In genomic region chrX:5390376-5390775, GRCh38 we compare ENCODE assay signal across 25 cellular contexts.
"Had no signal": no experiment of that assay in that cellular context is flagged by ENCODE, and none has a peak within 500 bp of the region (broad histone marks: within the 10 kb centered on the region; RNA-seq: fewer than 3 reads in every experiment).

No MANE protein-coding gene starts in this region.

- H3K4me2 ChIP-seq: hepatocyte had no signal

- H3K36me3 ChIP-seq: colonic mucosa, esophagus muscularis mucosa, esophagus squamous epithelium, gastrocnemius medialis, gastroesophageal sphincter, heart left ventricle, heart right ventricle had no signal

- H3K9me3 ChIP-seq: colonic mucosa, esophagus squamous epithelium, gastrocnemius medialis, gastroesophageal sphincter had no signal

- H2AFZ ChIP-seq: hepatocyte had no signal

- H3K27ac ChIP-seq: colonic mucosa, coronary artery, dorsolateral prefrontal cortex, epithelial cell of prostate, esophagus muscularis mucosa, esophagus squamous epithelium, foreskin keratinocyte, gastrocnemius medialis, gastroesophageal sphincter, heart left ventricle, heart right ventricle, hepatocyte had no signal

- ATAC-seq: effector memory CD8-positive, alpha-beta T cell; esophagus mucosa; foreskin keratinocyte; gastrocnemius medialis; gastroesophageal sphincter; heart left ventricle; heart right ventricle had no signal

- H3K27me3 ChIP-seq: colonic mucosa, esophagus muscularis mucosa, esophagus squamous epithelium, foreskin keratinocyte, gastrocnemius medialis, gastroesophageal sphincter, heart left ventricle, heart right ventricle, hepatocyte had no signal

- H3K4me3 ChIP-seq: colonic mucosa, coronary artery, dorsolateral prefrontal cortex, esophagus muscularis mucosa, esophagus squamous epithelium, gastrocnemius medialis, gastroesophageal sphincter, heart left ventricle, heart right ventricle, hepatocyte had no signal

- H3K4me1 ChIP-seq: colonic mucosa, esophagus muscularis mucosa, esophagus squamous epithelium, foreskin keratinocyte, gastrocnemius medialis, gastroesophageal sphincter, heart left ventricle, heart right ventricle had no signal

- H3K79me2 ChIP-seq: hepatocyte had no signal

- DNase-seq: colonic mucosa; cortex of kidney; dermis blood vessel endothelial cell; dorsolateral prefrontal cortex; effector CD4-positive, alpha-beta T cell; effector CD8-positive, alpha-beta T cell; effector memory CD4-positive, alpha-beta T cell; effector memory CD8-positive, alpha-beta T cell; endodermal cell; erythroblast; esophagus squamous epithelium; foreskin fibroblast; foreskin keratinocyte; foreskin melanocyte; gastrocnemius medialis; glutamatergic neuron; head of caudate nucleus; heart left ventricle; heart right ventricle had no signal
